In the genomic region with DNA sequence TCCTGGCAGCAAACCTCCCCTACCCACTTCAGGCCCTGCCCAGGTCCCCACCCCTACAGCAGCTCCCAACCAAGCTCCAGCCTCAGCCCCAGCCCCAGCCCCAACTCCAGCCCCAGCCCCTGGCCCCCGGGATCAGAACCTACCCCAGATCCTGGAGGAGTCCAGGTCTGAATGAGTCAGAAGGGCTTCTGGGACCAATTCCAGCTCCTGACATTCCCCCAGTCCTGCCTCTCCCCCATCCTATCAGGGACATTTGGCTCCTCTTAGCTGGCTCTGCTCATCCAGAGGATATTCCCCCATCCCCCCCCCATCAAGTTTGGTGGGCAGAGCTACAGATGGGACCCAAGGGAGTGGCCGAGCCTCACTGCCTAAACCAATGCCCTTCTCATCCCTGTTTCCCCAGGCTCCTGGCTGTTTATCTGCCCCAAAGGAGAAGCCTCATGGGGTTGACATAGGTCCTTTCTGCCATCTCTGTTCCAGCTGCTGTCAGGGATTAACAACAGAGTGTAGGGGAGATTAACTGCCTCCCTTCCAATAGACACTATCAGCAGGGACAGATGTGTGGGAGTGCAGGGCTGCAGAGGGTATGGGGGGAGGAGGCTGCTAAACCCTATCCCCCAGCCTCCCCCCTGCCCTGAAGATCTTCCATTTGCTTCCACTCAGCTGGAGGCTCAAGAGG, we compare ENCODE assay signal across 11 cellular contexts. TPM values are rescaled to one million over a fixed set of nuclear protein-coding genes. Genes with fewer than 3 reads are reported as not detected.
A peak's percentile ranks its signal among the peaks of the same experiment; 100 is the strongest.
DNase-seq lines count a peak whose midpoint lies in the region; ATAC-seq and TF ChIP-seq lines count a peak whose summit lies in the region.
"Had no signal": no experiment of that assay in that cellular context is flagged by ENCODE, and none has a peak within 500 bp of the region (broad histone marks: within the 10 kb centered on the region; RNA-seq: fewer than 3 reads in every experiment).

No MANE protein-coding gene starts in this region.

- H3K4me3 Mint-ChIP-seq in endodermal cell (no peak overlapping the region), nephron progenitor cell (no peak overlapping the region)

- peak; percentile 64 for DNase-seq in DMS 273 (lab: John Stamatoyannopoulos, UW; ENCODE audit: unreplicated experiment)
- peak; percentile 88 for DNase-seq in NCI-H524 treated with DMSO at 0.1 percent for 48 hours (lab: John Stamatoyannopoulos, UW)
- DNase-seq in endodermal cell = peak; percentile 49
- DNase-seq in nephron progenitor cell = no peak
- no peak for DNase-seq in stimulated activated CD8-positive, alpha-beta memory T cell treated with anti-CD3 and anti-CD28 coated beads, Interleukin-4, amount 100 ng/mL, for 48 hours
- DNase-seq in HPDE6-E6E7 (ENCODE audit: extremely low spot score) = no peak
- DNase-seq: dermis blood vessel endothelial cell, MV-4-11, SIG-M5 had no signal

- TF ChIP-seq CTCF in endodermal cell (conservative IDR thresholded peaks at IDR 0.05) (no peak), nephron progenitor cell (IDR thresholded peaks at IDR 0.05) (no peak)

- peaks cover 5% of the 10 kb centered on the region for H3K4me1 ChIP-seq in endodermal cell (ENCODE audit: control insufficient read depth, insufficient read depth, low read length)

- H3K36me3 Mint-ChIP-seq in endodermal cell (ENCODE audit: low read depth) = peaks cover 23% of the 10 kb centered on the region
- H3K36me3 Mint-ChIP-seq in nephron progenitor cell (ENCODE audit: low read depth) = peaks cover 53% of the 10 kb centered on the region

- H3K9ac ChIP-seq in endodermal cell (ENCODE audit: extremely low read depth, low read length, poor library complexity, severe bottlenecking) = no peak overlapping the region

- ATAC-seq in HG02852 (IDR thresholded peaks at IDR 0.05; ENCODE audit: unreplicated experiment) (no peak), HG02884 (IDR thresholded peaks at IDR 0.05; ENCODE audit: unreplicated experiment) (no peak)

- H3K9me3 Mint-ChIP-seq in endodermal cell = no peaks in the 10 kb centered on the region
- H3K9me3 Mint-ChIP-seq in nephron progenitor cell = no peaks in the 10 kb centered on the region

- WGBS in endodermal cell (ENCODE audit: insufficient coverage in 1 of 2, insufficient read length in 1 of 2), 2 experiments = 89% methylated on average over 2 of the region's 2 CpGs; no CpG with 5 or more reads in 1 of the 2 experiments

- peaks cover 10% of the 10 kb centered on the region for H3K36me3 ChIP-seq in endodermal cell (ENCODE audit: control insufficient read depth, insufficient read depth, low read length)

- no peaks in the 10 kb centered on the region for H3K27me3 ChIP-seq in endodermal cell (ENCODE audit: control insufficient read depth, insufficient read depth, low read length, poor library complexity, severe bottlenecking)

- H3K4me1 Mint-ChIP-seq in endodermal cell (peaks cover 8% of the 10 kb centered on the region), nephron progenitor cell (peaks cover 40% of the 10 kb centered on the region)

- H3K4me3 ChIP-seq in endodermal cell (ENCODE audit: low read length) = no peak overlapping the region

- no peak overlapping the region for H3K27ac Mint-ChIP-seq in endodermal cell
- peak overlapping the region; percentile 98 for H3K27ac Mint-ChIP-seq in nephron progenitor cell

- H3K27me3 Mint-ChIP-seq in endodermal cell (ENCODE audit: insufficient read depth) (no peaks in the 10 kb centered on the region), nephron progenitor cell (ENCODE audit: low read depth, poor library complexity) (peaks cover 7% of the 10 kb centered on the region)

- no peaks in the 10 kb centered on the region for H3K9me3 ChIP-seq in endodermal cell (ENCODE audit: control insufficient read depth, low read length)

- no peak overlapping the region for H3K27ac ChIP-seq in endodermal cell (ENCODE audit: low read depth, low read length)

RNA-seq across cellular contexts. Expression of a gene that starts 16.5 kb away (rescaled TPM):
- 10 to 100 TPM in 1 of 2 donors, 1 to 10 TPM in 1; 9.9 to 18.9 TPM for total RNA-seq in endodermal cell
- 16.0 TPM for polyA plus RNA-seq in endodermal cell (2013, experiment 1 of 2)
- 17.5 TPM for polyA plus RNA-seq in endodermal cell (2013, experiment 2 of 2)

RNA-seq across cellular contexts. Expression of a gene that starts 17.2 kb away (rescaled TPM):
- total RNA-seq in endodermal cell = 1 to 10 TPM in 1 of 2 donors, under 1 TPM in 1; 0.70 to 1.7 TPM
- 1.2 TPM for polyA plus RNA-seq in endodermal cell (2013, experiment 1 of 2)
- polyA plus RNA-seq in endodermal cell (2013, experiment 2 of 2) = 0.62 TPM

RNA-seq across cellular contexts. Expression of a gene that starts 22.1 kb away (rescaled TPM):
- total RNA-seq in endodermal cell = 10 to 100 TPM; 13.7 to 24.3 TPM
- polyA plus RNA-seq in endodermal cell (2013, experiment 1 of 2) = 19.2 TPM
- polyA plus RNA-seq in endodermal cell (2013, experiment 2 of 2) = 15.1 TPM

RNA-seq across cellular contexts. Expression of a gene that starts 39.8 kb away (rescaled TPM):
- 10 to 100 TPM; 32.4 to 38.0 TPM for total RNA-seq in endodermal cell
- 24.3 TPM for polyA plus RNA-seq in endodermal cell (2013, experiment 1 of 2)
- polyA plus RNA-seq in endodermal cell (2013, experiment 2 of 2) = 24.1 TPM

RNA-seq across cellular contexts. Expression of a gene that starts 46.0 kb away (rescaled TPM):
- 10 to 100 TPM; 26.0 to 27.2 TPM for total RNA-seq in endodermal cell
- 30.2 TPM for polyA plus RNA-seq in endodermal cell (2013, experiment 1 of 2)
- polyA plus RNA-seq in endodermal cell (2013, experiment 2 of 2) = 25.5 TPM

Comparison
In these comparisons a context has a peak if more than half of its experiments do, and no peak if none do; other contexts are left out.
1. DNase-seq: peak in DMS 273 (single experiment), NCI-H524 treated with DMSO at 0.1 percent for 48 hours (single experiment) and endodermal cell (single experiment); none in nephron progenitor cell (single experiment), stimulated activated CD8-positive, alpha-beta memory T cell treated with anti-CD3 and anti-CD28 coated beads, Interleukin-4, amount 100 ng/mL, for 48 hours (single experiment) and HPDE6-E6E7 (single experiment).